ENCODE assay signal across 31 cellular contexts in genomic region chr12:94965982-94966381, GRCh38. TPM values are rescaled to one million over a fixed set of nuclear protein-coding genes. Genes with fewer than 3 reads are reported as not detected.
DNase-seq lines count a peak whose midpoint lies in the region; ATAC-seq, FAIRE-seq and TF ChIP-seq lines count a peak whose summit lies in the region.
"Had no signal": no experiment of that assay in that cellular context is flagged by ENCODE, and none has a peak within 500 bp of the region (broad histone marks: within the 10 kb centered on the region; RNA-seq: fewer than 3 reads in every experiment).

No MANE protein-coding gene starts in this region.

- H3K4me1 ChIP-seq in HEK293 (ENCODE audit: control insufficient read depth, insufficient read depth, low read length), result peaks cover 1% of the 10 kb centered on the region; the same call in 1 of the 2 replicates
- H3K4me1 ChIP-seq in K562 (replicated peaks in 1 of 2; ENCODE audit: control insufficient read depth in 2 of 2, insufficient read depth in 2 of 2, low read length in 2 of 2), result no peaks in the 10 kb centered on the region
- H3K4me1 ChIP-seq: A549, BE2C, Caco-2 had no signal

- TF ChIP-seq CTCF in HEK293 (tag by site-specific recombination; IDR thresholded peaks at IDR 0.05) (no peak), K562 (IDR thresholded peaks at IDR 0.05 in 2 of 3, conservative IDR thresholded peaks at IDR 0.05 in 1 of 3; ENCODE audit: insufficient read depth in 2 of 3, low read depth in 1 of 3, low read length in 3 of 3) (no peak)

- no peaks in the 10 kb centered on the region for H3K9me3 ChIP-seq in HEK293 (ENCODE audit: control insufficient read depth, insufficient read depth, low read depth, low read length)
- no peaks in the 10 kb centered on the region for H3K9me3 ChIP-seq in K562 (replicated peaks; ENCODE audit: control insufficient read depth, insufficient read depth, low read depth, low read length)
- H3K9me3 ChIP-seq: A549; BE2C; BLaER1; BLaER1 treated with 17β-estradiol and CSF1 and Interleukin-3, amounts not matched to agents 10 nM and 100 nM; Caco-2 had no signal

- ATAC-seq in K562 (no peak), HG03571 (IDR thresholded peaks at IDR 0.05; ENCODE audit: unreplicated experiment) (no peak)
- ATAC-seq: A549; CD8-positive, alpha-beta T cell had no signal

- H2AFZ ChIP-seq in K562 (ENCODE audit: low read depth, low read length), result no peak overlapping the region

- CTCF ChIA-PET in HEK293 (lab: Yijun Ruan, JAX) (interaction anchor here (0.7 kb wide), 1 partner anchor 859 kb away, joined by 3 read pairs; no protein-coding TSS in a partner anchor), K562 (lab: Yijun Ruan, JAX; ENCODE audit: low intra/inter-chr PET ratio) (no interaction called here)

- WGBS in K562 (ENCODE audit: insufficient coverage, low coverage, missing lambda C conversion rate), result 17% methylated on average over 2 of the region's 2 CpGs

- H3K4me3 ChIP-seq in HEK293 (ENCODE audit: low read depth, low read length), result no peak overlapping the region
- H3K4me3 ChIP-seq in K562, result no peak overlapping the region
- H3K4me3 ChIP-seq: A549; BLaER1; BLaER1 treated with 17β-estradiol and CSF1 and Interleukin-3, amounts not matched to agents 10 nM and 100 nM had no signal

- BruUV-seq in K562 (replicated peaks; lab: Mats Ljungman, UMichigan), result no TSS peak

- POLR2A ChIA-PET in HEK293 (lab: Yijun Ruan, JAX), result no interaction called here
- POLR2A ChIA-PET in K562 (lab: Yijun Ruan, JAX), result interaction anchor here (0.5 kb wide), 1 partner anchor 601 kb away, joined by 3 read pairs; no protein-coding TSS in a partner anchor

- H3K27ac ChIP-seq in HEK293 (ENCODE audit: extremely low read depth, low read depth, low read length) (no peak overlapping the region), K562 (ENCODE audit: extremely low read depth, low read depth, low read length) (no peak overlapping the region)
- H3K27ac ChIP-seq: 22Rv1; A549; BLaER1; BLaER1 treated with 17β-estradiol and CSF1 and Interleukin-3, amounts not matched to agents 10 nM and 100 nM; C4-2B had no signal

- H3K79me2 ChIP-seq in K562 (ENCODE audit: control insufficient read depth, insufficient read depth, low read length), result no peaks in the 10 kb centered on the region

- TF ChIP-seq RAD21 in K562 (CRISPR knock-in tag; conservative IDR thresholded peaks at IDR 0.05 in 1 of 2, IDR thresholded peaks at IDR 0.05 in 1 of 2), result no peak

- TF ChIP-seq POLR2A in K562 (conservative IDR thresholded peaks at IDR 0.05), result no peak

- H3K9ac ChIP-seq in K562 (ENCODE audit: insufficient read depth in 1 of 2, low read depth in 2 of 2, low read length in 2 of 2), result no peak overlapping the region
- H3K9ac ChIP-seq: BLaER1; BLaER1 treated with 17β-estradiol and CSF1 and Interleukin-3, amounts not matched to agents 10 nM and 100 nM had no signal

- H3K36me3 ChIP-seq in HEK293 (ENCODE audit: control insufficient read depth in 2 of 2, insufficient read depth in 1 of 2, low read length in 2 of 2) (peaks cover 0 to under 1% of the 10 kb centered on the region in 2 experiments; a peak in 1 of 3 replicates), K562 (ENCODE audit: control insufficient read depth, insufficient read depth, low read length) (peaks cover 5% of the 10 kb centered on the region; the same call in 1 of the 3 replicates)

- no peak overlapping the region for H3K4me2 ChIP-seq in K562 (ENCODE audit: insufficient read depth, low read length)
- H3K4me2 ChIP-seq: A549, BLaER1 had no signal

- no peak for FAIRE-seq in K562 (lab: Jason Lieb, UNC)
- FAIRE-seq: A204.1, A549, D721Med had no signal

- in situ Hi-C loops in K562 (cut with MboI), result no loop called here

- no peaks in the 10 kb centered on the region for H4K20me1 ChIP-seq in K562 (replicated peaks; ENCODE audit: control insufficient read depth, insufficient read depth, low read length)
- H4K20me1 ChIP-seq: BLaER1; BLaER1 treated with 17β-estradiol and CSF1 and Interleukin-3, amounts not matched to agents 10 nM and 100 nM had no signal

- peaks cover 0 to 2% of the 10 kb centered on the region in 2 experiments; a peak in 2 of 5 replicates for H3K27me3 ChIP-seq in K562 (ENCODE audit: control insufficient read depth in 2 of 2, insufficient read depth in 2 of 2, low read length in 2 of 2)
- H3K27me3 ChIP-seq: BE2C; BLaER1; BLaER1 treated with 17β-estradiol and CSF1 and Interleukin-3, amounts not matched to agents 10 nM and 100 nM had no signal

- DNase-seq in K562 (ENCODE audit: extremely low read depth in 1 of 4, low spot score in 3 of 4) (no peak), germinal center (ENCODE audit: low spot score) (no peak)
- DNase-seq: 8988T; ACHN; AML-193; BE2C; C1 segment of cervical spinal cord; Caco-2; Calu3; CD4-positive, alpha-beta memory T cell; CD4-positive, alpha-beta T cell; CD4-positive, CD25-positive, alpha-beta regulatory T cell; CD8-positive, alpha-beta memory T cell; CD8-positive, alpha-beta T cell; COR-L47; DMS 273 treated with DMSO at 0.1 percent for 48 hours; DMS153; DMS53; DMS79; DMS79 treated with DMSO at 0.1 percent for 48 hours; DND-41; EL had no signal

- no peak for TF ChIP-seq EP300 in K562 (IDR thresholded peaks at IDR 0.05; ENCODE audit: low read length)

- intact Hi-C loops in K562 (cut with micrococcal nuclease), result no loop called here

- H3K9me1 ChIP-seq in K562 (ENCODE audit: control insufficient read depth, insufficient read depth, low read length), result no peaks in the 10 kb centered on the region

TF ChIP-seq in HEK293, 187 proteins besides CTCF, POLR2A, EP300 and RAD21:
- TF ChIP-seq PRDM1 (tag by site-specific recombination; IDR thresholded peaks at IDR 0.05), result peak; percentile 98
- TF ChIP-seq, protein P1, sequence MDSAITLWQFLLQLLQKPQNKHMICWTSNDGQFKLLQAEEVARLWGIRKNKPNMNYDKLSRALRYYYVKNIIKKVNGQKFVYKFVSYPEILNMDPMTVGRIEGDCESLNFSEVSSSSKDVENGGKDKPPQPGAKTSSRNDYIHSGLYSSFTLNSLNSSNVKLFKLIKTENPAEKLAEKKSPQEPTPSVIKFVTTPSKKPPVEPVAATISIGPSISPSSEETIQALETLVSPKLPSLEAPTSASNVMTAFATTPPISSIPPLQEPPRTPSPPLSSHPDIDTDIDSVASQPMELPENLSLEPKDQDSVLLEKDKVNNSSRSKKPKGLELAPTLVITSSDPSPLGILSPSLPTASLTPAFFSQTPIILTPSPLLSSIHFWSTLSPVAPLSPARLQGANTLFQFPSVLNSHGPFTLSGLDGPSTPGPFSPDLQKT (IDR thresholded peaks at IDR 0.05; ENCODE audit: borderline replicate concordance, low read depth, low read length), result no peak
TF ChIP-seq in HEK293: peak in this region for 1.

TF ChIP-seq in K562, 482 proteins besides CTCF, POLR2A, EP300 and RAD21:
- TF ChIP-seq, protein P2, sequence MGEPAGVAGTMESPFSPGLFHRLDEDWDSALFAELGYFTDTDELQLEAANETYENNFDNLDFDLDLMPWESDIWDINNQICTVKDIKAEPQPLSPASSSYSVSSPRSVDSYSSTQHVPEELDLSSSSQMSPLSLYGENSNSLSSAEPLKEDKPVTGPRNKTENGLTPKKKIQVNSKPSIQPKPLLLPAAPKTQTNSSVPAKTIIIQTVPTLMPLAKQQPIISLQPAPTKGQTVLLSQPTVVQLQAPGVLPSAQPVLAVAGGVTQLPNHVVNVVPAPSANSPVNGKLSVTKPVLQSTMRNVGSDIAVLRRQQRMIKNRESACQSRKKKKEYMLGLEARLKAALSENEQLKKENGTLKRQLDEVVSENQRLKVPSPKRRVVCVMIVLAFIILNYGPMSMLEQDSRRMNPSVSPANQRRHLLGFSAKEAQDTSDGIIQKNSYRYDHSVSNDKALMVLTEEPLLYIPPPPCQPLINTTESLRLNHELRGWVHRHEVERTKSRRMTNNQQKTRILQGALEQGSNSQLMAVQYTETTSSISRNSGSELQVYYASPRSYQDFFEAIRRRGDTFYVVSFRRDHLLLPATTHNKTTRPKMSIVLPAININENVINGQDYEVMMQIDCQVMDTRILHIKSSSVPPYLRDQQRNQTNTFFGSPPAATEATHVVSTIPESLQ (CRISPR knock-in tag; IDR thresholded peaks at IDR 0.05), result no peak
- TF ChIP-seq U2AF1 (optimal IDR thresholded peaks at IDR 0.05; ENCODE audit: low read depth, low read length) (no peak), CEBPB (tag; IDR thresholded peaks at IDR 0.05) (no peak), ZNF512 (tag; IDR thresholded peaks at IDR 0.05) (peak; percentile 61; the same call in 1 of the 2 replicates)

RNA-seq across cellular contexts. Expression of gene NDUFA12, which starts 37.5 kb away (rescaled TPM):
- total RNA-seq in K562 (2011; cell fraction: chromatin; rRNA removed; ENCODE audit: low replicate concordance), result 13.4 and 22.9 TPM in 2 replicates
- total RNA-seq in K562 (2011; cell fraction: nucleolus; rRNA removed), result 17.5 and 20.2 TPM in 2 replicates
- 25.4 and 30.2 TPM in 2 replicates for total RNA-seq in K562 (2011; cell fraction: nucleoplasm; rRNA removed)
- total RNA-seq in K562 (2014; rRNA removed), result 115 and 178 TPM in 2 replicates
- total RNA-seq in K562 (2014; rRNA removed; fragmentation: Illumina TruSeq; extraction: Trizol), result 257 and 267 TPM in 2 replicates
- total RNA-seq in K562 (2015; rRNA removed; fragmentation: Illumina TruSeq; extraction: Trizol), result 264 and 283 TPM in 2 replicates
- total RNA-seq in K562 (2021), result 149 and 163 TPM in 2 replicates
- polyA plus RNA-seq in K562 (2011; rRNA removed), result 205 and 298 TPM in 2 replicates
- 158 and 263 TPM in 2 replicates for polyA plus RNA-seq in K562 (2011; cell fraction: cytosol; rRNA removed)
- polyA plus RNA-seq in K562 (2011; cell fraction: nucleus; rRNA removed), result 54.9 and 90.7 TPM in 2 replicates
- polyA plus RNA-seq in K562 (2012), result 149 and 336 TPM in 2 replicates
- polyA plus RNA-seq in K562 (2014; fragmentation: Illumina TruSeq; extraction: Trizol), result 344 and 367 TPM in 2 replicates
- 100 to 1,000 TPM; 862 to 986 TPM for polyA plus RNA-seq in K562 (2014; fragmentation: Nextera tagmentation; extraction: Ambion mirVana)
- 200 and 224 TPM in 2 replicates for polyA plus RNA-seq in K562 (2014; rRNA removed)
- 168 and 184 TPM in 2 replicates for polyA minus RNA-seq in K562 (2011; rRNA and poly(A)+ RNA removed)
- 69.4 and 75.6 TPM in 2 replicates for polyA minus RNA-seq in K562 (2011; cell fraction: cytosol; rRNA and poly(A)+ RNA removed)
- polyA minus RNA-seq in K562 (2011; cell fraction: nucleus; rRNA and poly(A)+ RNA removed), result 13.5 and 28.2 TPM in 2 replicates
